2 cellular contexts compared by ENCODE assay signal in the genomic region with DNA sequence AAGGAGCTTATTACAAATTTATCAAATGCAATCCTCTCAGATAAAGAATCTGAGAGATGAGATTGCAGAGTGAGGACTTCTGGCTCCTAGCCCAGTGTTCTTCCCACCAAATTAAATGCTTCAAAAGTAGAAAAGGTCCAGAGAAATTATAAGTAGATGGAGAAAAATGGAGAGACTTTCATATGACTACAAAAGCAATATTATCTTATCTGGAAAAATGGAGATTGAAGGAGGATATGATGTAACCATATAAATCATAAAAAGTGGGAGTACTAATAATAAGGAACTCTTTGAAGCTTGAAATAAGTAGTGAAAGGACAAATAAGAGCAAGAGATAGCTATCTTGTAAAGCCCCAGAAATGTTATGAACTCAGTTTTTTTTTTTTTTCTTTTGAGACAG.
TF ChIP-seq lines count a peak whose summit lies in the region.

No MANE protein-coding gene starts in this region.

TF ChIP-seq in IMR-90, 13 proteins besides CTCF, POLR2A, EP300 and RAD21:
- no peak for TF ChIP-seq RCOR1 (IDR thresholded peaks at IDR 0.05; ENCODE audit: insufficient replicate concordance, low read length)
- no peak for TF ChIP-seq BHLHE40 (IDR thresholded peaks at IDR 0.05; ENCODE audit: low read depth, low read length)
- TF ChIP-seq MXI1 (IDR thresholded peaks at IDR 0.05; ENCODE audit: borderline replicate concordance, low read depth, low read length), result no peak
- TF ChIP-seq, protein P1, sequence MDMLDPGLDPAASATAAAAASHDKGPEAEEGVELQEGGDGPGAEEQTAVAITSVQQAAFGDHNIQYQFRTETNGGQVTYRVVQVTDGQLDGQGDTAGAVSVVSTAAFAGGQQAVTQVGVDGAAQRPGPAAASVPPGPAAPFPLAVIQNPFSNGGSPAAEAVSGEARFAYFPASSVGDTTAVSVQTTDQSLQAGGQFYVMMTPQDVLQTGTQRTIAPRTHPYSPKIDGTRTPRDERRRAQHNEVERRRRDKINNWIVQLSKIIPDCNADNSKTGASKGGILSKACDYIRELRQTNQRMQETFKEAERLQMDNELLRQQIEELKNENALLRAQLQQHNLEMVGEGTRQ (IDR thresholded peaks at IDR 0.05; ENCODE audit: low read depth, low read length), result no peak
- TF ChIP-seq SMC3 (IDR thresholded peaks at IDR 0.05; ENCODE audit: low read depth, low read length), result no peak
- TF ChIP-seq NFE2L2 (IDR thresholded peaks at IDR 0.05; ENCODE audit: low read depth, low read length), result no peak
- no peak for TF ChIP-seq MAZ (IDR thresholded peaks at IDR 0.05; ENCODE audit: borderline replicate concordance, low read depth, low read length)
- TF ChIP-seq, protein P2, sequence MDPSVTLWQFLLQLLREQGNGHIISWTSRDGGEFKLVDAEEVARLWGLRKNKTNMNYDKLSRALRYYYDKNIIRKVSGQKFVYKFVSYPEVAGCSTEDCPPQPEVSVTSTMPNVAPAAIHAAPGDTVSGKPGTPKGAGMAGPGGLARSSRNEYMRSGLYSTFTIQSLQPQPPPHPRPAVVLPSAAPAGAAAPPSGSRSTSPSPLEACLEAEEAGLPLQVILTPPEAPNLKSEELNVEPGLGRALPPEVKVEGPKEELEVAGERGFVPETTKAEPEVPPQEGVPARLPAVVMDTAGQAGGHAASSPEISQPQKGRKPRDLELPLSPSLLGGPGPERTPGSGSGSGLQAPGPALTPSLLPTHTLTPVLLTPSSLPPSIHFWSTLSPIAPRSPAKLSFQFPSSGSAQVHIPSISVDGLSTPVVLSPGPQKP (IDR thresholded peaks at IDR 0.05; ENCODE audit: borderline replicate concordance, low read depth, low read length), result no peak
- TF ChIP-seq FOS (IDR thresholded peaks at IDR 0.05; ENCODE audit: low read depth, low read length), result no peak
- no peak for TF ChIP-seq CHD1 (IDR thresholded peaks at IDR 0.05; ENCODE audit: low read depth, low read length)

TF ChIP-seq in GM12878, 131 proteins besides CTCF, POLR2A, EP300 and RAD21:
- TF ChIP-seq, protein P3, sequence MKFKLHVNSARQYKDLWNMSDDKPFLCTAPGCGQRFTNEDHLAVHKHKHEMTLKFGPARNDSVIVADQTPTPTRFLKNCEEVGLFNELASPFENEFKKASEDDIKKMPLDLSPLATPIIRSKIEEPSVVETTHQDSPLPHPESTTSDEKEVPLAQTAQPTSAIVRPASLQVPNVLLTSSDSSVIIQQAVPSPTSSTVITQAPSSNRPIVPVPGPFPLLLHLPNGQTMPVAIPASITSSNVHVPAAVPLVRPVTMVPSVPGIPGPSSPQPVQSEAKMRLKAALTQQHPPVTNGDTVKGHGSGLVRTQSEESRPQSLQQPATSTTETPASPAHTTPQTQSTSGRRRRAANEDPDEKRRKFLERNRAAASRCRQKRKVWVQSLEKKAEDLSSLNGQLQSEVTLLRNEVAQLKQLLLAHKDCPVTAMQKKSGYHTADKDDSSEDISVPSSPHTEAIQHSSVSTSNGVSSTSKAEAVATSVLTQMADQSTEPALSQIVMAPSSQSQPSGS (IDR thresholded peaks at IDR 0.05; ENCODE audit: low read length), result no peak
- TF ChIP-seq TCF12 (IDR thresholded peaks at IDR 0.05; ENCODE audit: low read depth, low read length) (no peak), ZNF622 (IDR thresholded peaks at IDR 0.05) (no peak), ZNF217 (IDR thresholded peaks at IDR 0.05) (no peak), ATF7 (IDR thresholded peaks at IDR 0.05; ENCODE audit: low read depth) (no peak), SRF (IDR thresholded peaks at IDR 0.05; ENCODE audit: low read depth in 2 of 2, low read length in 2 of 2) (no peak), SMARCA5 (IDR thresholded peaks at IDR 0.05) (no peak), CREM (IDR thresholded peaks at IDR 0.05; ENCODE audit: low read depth) (no peak), NFYA (IDR thresholded peaks at IDR 0.05; ENCODE audit: borderline replicate concordance, low read depth, low read length) (no peak), HDAC2 (IDR thresholded peaks at IDR 0.05) (no peak), BRCA1 (IDR thresholded peaks at IDR 0.05; ENCODE audit: low read depth, low read length) (no peak), FOXK2 (IDR thresholded peaks at IDR 0.05) (no peak), JUNB (IDR thresholded peaks at IDR 0.05) (no peak), NR2F1 (conservative IDR thresholded peaks at IDR 0.05) (no peak)
- TF ChIP-seq, protein P4, sequence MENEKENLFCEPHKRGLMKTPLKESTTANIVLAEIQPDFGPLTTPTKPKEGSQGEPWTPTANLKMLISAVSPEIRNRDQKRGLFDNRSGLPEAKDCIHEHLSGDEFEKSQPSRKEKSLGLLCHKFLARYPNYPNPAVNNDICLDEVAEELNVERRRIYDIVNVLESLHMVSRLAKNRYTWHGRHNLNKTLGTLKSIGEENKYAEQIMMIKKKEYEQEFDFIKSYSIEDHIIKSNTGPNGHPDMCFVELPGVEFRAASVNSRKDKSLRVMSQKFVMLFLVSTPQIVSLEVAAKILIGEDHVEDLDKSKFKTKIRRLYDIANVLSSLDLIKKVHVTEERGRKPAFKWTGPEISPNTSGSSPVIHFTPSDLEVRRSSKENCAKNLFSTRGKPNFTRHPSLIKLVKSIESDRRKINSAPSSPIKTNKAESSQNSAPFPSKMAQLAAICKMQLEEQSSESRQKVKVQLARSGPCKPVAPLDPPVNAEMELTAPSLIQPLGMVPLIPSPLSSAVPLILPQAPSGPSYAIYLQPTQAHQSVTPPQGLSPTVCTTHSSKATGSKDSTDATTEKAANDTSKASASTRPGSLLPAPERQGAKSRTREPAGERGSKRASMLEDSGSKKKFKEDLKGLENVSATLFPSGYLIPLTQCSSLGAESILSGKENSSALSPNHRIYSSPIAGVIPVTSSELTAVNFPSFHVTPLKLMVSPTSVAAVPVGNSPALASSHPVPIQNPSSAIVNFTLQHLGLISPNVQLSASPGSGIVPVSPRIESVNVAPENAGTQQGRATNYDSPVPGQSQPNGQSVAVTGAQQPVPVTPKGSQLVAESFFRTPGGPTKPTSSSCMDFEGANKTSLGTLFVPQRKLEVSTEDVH (IDR thresholded peaks at IDR 0.05; ENCODE audit: low read depth, partially characterized antibody), result no peak
- TF ChIP-seq, protein P5, sequence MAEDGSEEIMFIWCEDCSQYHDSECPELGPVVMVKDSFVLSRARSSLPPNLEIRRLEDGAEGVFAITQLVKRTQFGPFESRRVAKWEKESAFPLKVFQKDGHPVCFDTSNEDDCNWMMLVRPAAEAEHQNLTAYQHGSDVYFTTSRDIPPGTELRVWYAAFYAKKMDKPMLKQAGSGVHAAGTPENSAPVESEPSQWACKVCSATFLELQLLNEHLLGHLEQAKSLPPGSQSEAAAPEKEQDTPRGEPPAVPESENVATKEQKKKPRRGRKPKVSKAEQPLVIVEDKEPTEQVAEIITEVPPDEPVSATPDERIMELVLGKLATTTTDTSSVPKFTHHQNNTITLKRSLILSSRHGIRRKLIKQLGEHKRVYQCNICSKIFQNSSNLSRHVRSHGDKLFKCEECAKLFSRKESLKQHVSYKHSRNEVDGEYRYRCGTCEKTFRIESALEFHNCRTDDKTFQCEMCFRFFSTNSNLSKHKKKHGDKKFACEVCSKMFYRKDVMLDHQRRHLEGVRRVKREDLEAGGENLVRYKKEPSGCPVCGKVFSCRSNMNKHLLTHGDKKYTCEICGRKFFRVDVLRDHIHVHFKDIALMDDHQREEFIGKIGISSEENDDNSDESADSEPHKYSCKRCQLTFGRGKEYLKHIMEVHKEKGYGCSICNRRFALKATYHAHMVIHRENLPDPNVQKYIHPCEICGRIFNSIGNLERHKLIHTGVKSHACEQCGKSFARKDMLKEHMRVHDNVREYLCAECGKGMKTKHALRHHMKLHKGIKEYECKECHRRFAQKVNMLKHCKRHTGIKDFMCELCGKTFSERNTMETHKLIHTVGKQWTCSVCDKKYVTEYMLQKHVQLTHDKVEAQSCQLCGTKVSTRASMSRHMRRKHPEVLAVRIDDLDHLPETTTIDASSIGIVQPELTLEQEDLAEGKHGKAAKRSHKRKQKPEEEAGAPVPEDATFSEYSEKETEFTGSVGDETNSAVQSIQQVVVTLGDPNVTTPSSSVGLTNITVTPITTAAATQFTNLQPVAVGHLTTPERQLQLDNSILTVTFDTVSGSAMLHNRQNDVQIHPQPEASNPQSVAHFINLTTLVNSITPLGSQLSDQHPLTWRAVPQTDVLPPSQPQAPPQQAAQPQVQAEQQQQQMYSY (CRISPR knock-in tag; IDR thresholded peaks at IDR 0.05), result no peak
